Comparison of ENCODE assay signal across 19 cellular contexts in genomic region chr17:42591411-42591810, GRCh38.
"Had no signal": no experiment of that assay in that cellular context is flagged by ENCODE, and none has a peak within 500 bp of the region (broad histone marks: within the 10 kb centered on the region; RNA-seq: fewer than 3 reads in every experiment).

No MANE protein-coding gene starts in this region.

- H3K4me3 Mint-ChIP-seq: natural killer cell treated with Interleukin-12 subunit alpha and Interleukin-12 subunit beta and Interleukin-15 and Interleukin-18, amount 100 ng/mL, for 72 hours; neural crest cell; stimulated activated memory B cell treated with anti-CD40 and anti-IgM and Interleukin-4, amounts not matched to agents 10 μg/mL and 1 μg/mL and 100 μg/mL, for 72 hours; type B pancreatic cell had no signal

- H3K4me1 Mint-ChIP-seq: neural crest cell had no signal

- H3K9me3 ChIP-seq: lower lobe of right lung, neutrophil, pancreas, right atrium auricular region, testis, tibial artery had no signal

- H3K27me3 Mint-ChIP-seq: natural killer cell treated with Interleukin-12 subunit alpha and Interleukin-12 subunit beta and Interleukin-15 and Interleukin-18, amount 100 ng/mL, for 72 hours; progenitor cell of endocrine pancreas; stimulated activated memory B cell treated with anti-CD40 and anti-IgM and Interleukin-4, amounts not matched to agents 10 μg/mL and 1 μg/mL and 100 μg/mL, for 72 hours; type B pancreatic cell had no signal

- H3K27me3 ChIP-seq: neutrophil, pancreas, right atrium auricular region, testis, tibial artery had no signal

- H3K27ac Mint-ChIP-seq: stimulated activated memory B cell treated with anti-CD40 and anti-IgM and Interleukin-4, amounts not matched to agents 10 μg/mL and 1 μg/mL and 100 μg/mL, for 72 hours; type B pancreatic cell had no signal

- DNase-seq: cortex of kidney; head of caudate nucleus; left ventricle myocardium superior; lower lobe of right lung; pancreas; stimulated activated CD4-positive, alpha-beta T cell treated with anti-CD3 and anti-CD28 coated beads, Interleukin-2, amount 100 ng/mL, for 24 hours; stimulated activated CD4-positive, alpha-beta T cell treated with anti-CD3 and anti-CD28 coated beads, Interleukin-4, amount 100 ng/mL, for 24 hours; stimulated activated naive CD8-positive, alpha-beta T cell treated with anti-CD3 and anti-CD28 coated beads, Interleukin-15, Interleukin-2, amounts not matched to agents 100 U/mL and 50 U/mL, for 24 hours; substantia nigra; testis; tibial artery had no signal

- H3K4me3 ChIP-seq: lower lobe of right lung, pancreas, right atrium auricular region, testis, tibial artery had no signal

- ATAC-seq: left ventricle myocardium superior; lower lobe of right lung; natural killer cell treated with Interleukin-12 subunit alpha and Interleukin-12 subunit beta and Interleukin-15 and Interleukin-18, amount 100 ng/mL, for 72 hours; pancreas; sciatic nerve; stimulated activated memory B cell treated with anti-CD40 and anti-IgM and Interleukin-4, amounts not matched to agents 10 μg/mL and 1 μg/mL and 100 μg/mL, for 72 hours; stimulated activated naive CD8-positive, alpha-beta T cell treated with anti-CD3 and anti-CD28 coated beads, Interleukin-15, Interleukin-2, amounts not matched to agents 100 U/mL and 50 U/mL, for 24 hours had no signal

- H3K27ac ChIP-seq: lower lobe of right lung, neutrophil, pancreas, right atrium auricular region, testis, tibial artery had no signal

- H3K4me1 ChIP-seq: pancreas, right atrium auricular region, testis, tibial artery had no signal

- H3K9me3 Mint-ChIP-seq: natural killer cell treated with Interleukin-12 subunit alpha and Interleukin-12 subunit beta and Interleukin-15 and Interleukin-18, amount 100 ng/mL, for 72 hours; neural crest cell; stimulated activated memory B cell treated with anti-CD40 and anti-IgM and Interleukin-4, amounts not matched to agents 10 μg/mL and 1 μg/mL and 100 μg/mL, for 72 hours; type B pancreatic cell had no signal
